1 cellular context compared by ENCODE assay signal in the genomic region with DNA sequence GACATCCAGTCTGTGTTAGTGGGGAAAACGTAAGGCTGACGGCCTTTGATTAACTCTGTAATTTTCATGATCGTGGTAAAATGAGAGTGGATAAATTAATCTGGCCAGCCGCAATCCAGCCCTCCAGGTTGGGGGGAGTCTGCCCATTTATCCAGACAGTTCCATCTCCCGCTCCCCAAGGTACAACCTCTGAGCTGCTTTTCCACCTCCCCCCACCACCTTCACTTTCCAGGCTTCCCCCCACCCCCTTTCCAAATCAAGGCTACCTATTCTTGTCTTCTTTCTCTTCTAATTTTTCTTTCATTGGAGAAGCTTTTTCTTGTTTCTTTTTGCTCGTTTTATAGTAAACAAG.
TF ChIP-seq lines count a peak whose summit lies in the region.

No MANE protein-coding gene starts in this region.

TF ChIP-seq in HepG2, 621 proteins besides CTCF, POLR2A, EP300 and RAD21:
- TF ChIP-seq SP5 (CRISPR knock-in tag; IDR thresholded peaks at IDR 0.05; ENCODE audit: borderline replicate concordance, low read depth) (0 out of 2 replicates have a peak, but pooled peaks have one; percentile 24), ZNF18 (CRISPR knock-in tag; IDR thresholded peaks at IDR 0.05; ENCODE audit: insufficient replicate concordance) (no peak), PTBP1 (IDR thresholded peaks at IDR 0.05; ENCODE audit: low read depth, low read length, poor library complexity, severe bottlenecking) (peak; percentile 1), ZMYM2 (CRISPR knock-in tag; IDR thresholded peaks at IDR 0.05) (0 out of 2 replicates have a peak, but pooled peaks have one; percentile 1), SNAI1 (CRISPR knock-in tag; IDR thresholded peaks at IDR 0.05; ENCODE audit: borderline replicate concordance) (peak; percentile 82; the same call in 1 of the 2 replicates), HDAC2 (CRISPR knock-in tag; IDR thresholded peaks at IDR 0.05) (peak; percentile 39; the same call in 1 of the 2 replicates), NFE2L1 (CRISPR knock-in tag; IDR thresholded peaks at IDR 0.05; ENCODE audit: borderline replicate concordance) (no peak), ZNF430 (CRISPR knock-in tag; IDR thresholded peaks at IDR 0.05) (peak; percentile 1; the same call in 1 of the 2 replicates), PRDM10 (CRISPR knock-in tag; IDR thresholded peaks at IDR 0.05; ENCODE audit: low read depth) (peak; percentile 3; the same call in 1 of the 2 replicates)
TF ChIP-seq in HepG2: peak in this region for 7.
